In the genomic region with DNA sequence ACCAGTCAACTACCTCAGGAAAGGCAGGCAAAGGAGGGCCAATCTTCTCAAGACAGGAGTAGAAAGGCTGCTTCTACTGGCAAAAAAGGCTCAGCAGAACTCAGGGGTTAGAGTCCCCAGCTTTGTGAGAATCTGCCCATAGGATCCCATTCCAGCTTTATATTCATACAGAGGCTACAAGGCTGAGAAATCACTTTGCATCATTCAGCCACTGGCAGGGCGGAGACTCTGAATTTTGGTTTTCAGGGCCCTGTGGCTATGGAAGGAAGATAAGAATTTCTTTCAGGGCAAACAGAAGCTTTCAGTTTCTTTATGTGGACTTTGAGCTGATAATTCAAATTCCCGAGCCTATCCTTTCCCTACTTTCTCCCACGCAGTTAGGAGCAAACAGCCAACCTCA, we compare ENCODE assay signal across 10 cellular contexts.
DNase-seq lines count a peak whose midpoint lies in the region; ATAC-seq and TF ChIP-seq lines count a peak whose summit lies in the region.
"Had no signal": no experiment of that assay in that cellular context is flagged by ENCODE, and none has a peak within 500 bp of the region (broad histone marks: within the 10 kb centered on the region; RNA-seq: fewer than 3 reads in every experiment).

No MANE protein-coding gene starts in this region.

- TF ChIP-seq EP300 in suprapubic skin (IDR thresholded peaks at IDR 0.05): no peak

- ATAC-seq in GM18867 (IDR thresholded peaks at IDR 0.05; ENCODE audit: unreplicated experiment): peak; percentile 33
- peak; percentile 18 for ATAC-seq in HG02571 (IDR thresholded peaks at IDR 0.05; ENCODE audit: unreplicated experiment)
- peak in 1 of 2 donors; percentile 37 for ATAC-seq in naive B cell (ENCODE audit: low read depth in 2 of 2)

- no peaks in the 10 kb centered on the region for H3K27me3 Mint-ChIP-seq in naive B cell

- peak overlapping the region; percentile 59 for H3K4me2 ChIP-seq in OCI-LY7 (ENCODE audit: low read length)

- peak overlapping the region; percentile 66 to 95 (median 90) for H3K27ac Mint-ChIP-seq in naive B cell

- TSS peak; percentile 98 for BruUV-seq in OCI-LY7 (replicated peaks; lab: Mats Ljungman, UMichigan)

- no peaks in the 10 kb centered on the region for H3K79me2 ChIP-seq in OCI-LY7 (ENCODE audit: insufficient read depth, low read depth, low read length)

- WGBS in suprapubic skin: 68% methylated on average over 3 of the region's 3 CpGs

- H3K4me3 Mint-ChIP-seq in naive B cell: peak overlapping the region in 6 of 8 donors; percentile 52 to 83 (median 60)

- H2AFZ ChIP-seq in OCI-LY7 (ENCODE audit: low read length): peak overlapping the region; percentile 55; the same call in 1 of the 2 replicates

- peak; percentile 57 for DNase-seq in OCI-LY7 (ENCODE audit: low spot score)
- no peak for DNase-seq in naive B cell
- no peak for DNase-seq in dedifferentiated amniotic fluid mesenchymal stem cell (ENCODE audit: extremely low spot score)
- DNase-seq in germinal center (ENCODE audit: low spot score): no peak
- DNase-seq in suprapubic skin (ENCODE audit: low spot score in 2 of 2): no peak
- no peak for DNase-seq in HEK293T (ENCODE audit: extremely low spot score)
- DNase-seq: caudate nucleus, WERI-Rb-1 had no signal

- CTCF ChIA-PET in OCI-LY7 (lab: Charles Lee; ENCODE audit: unreplicated experiment): interaction anchor here (1.0 kb wide), 1 partner anchor 1144 kb away, joined by 4 read pairs; no protein-coding TSS in a partner anchor
- CTCF ChIA-PET in HEK293T (lab: Yijun Ruan, JAX): no interaction called here

- POLR2A ChIA-PET in OCI-LY7 (lab: Charles Lee): interaction anchor here (0.6 to 1.7 kb wide), 6 partner anchors 11 to 1060 kb away, joined by 3 to 13 read pairs (median 5); no protein-coding TSS in a partner anchor
- POLR2A ChIA-PET in HEK293T (lab: Yijun Ruan, JAX): no interaction called here

- no peaks in the 10 kb centered on the region for H3K27me3 ChIP-seq in suprapubic skin

- peaks cover 70% of the 10 kb centered on the region for H3K9me3 ChIP-seq in OCI-LY7 (ENCODE audit: low read length)
- no peaks in the 10 kb centered on the region for H3K9me3 ChIP-seq in suprapubic skin

- TF ChIP-seq POLR2A in suprapubic skin (IDR thresholded peaks at IDR 0.05): no peak

- H3K36me3 ChIP-seq in OCI-LY7 (ENCODE audit: insufficient read depth, low read length): peaks cover 74% of the 10 kb centered on the region
- H3K36me3 ChIP-seq in suprapubic skin: no peaks in the 10 kb centered on the region
- H3K36me3 ChIP-seq: WERI-Rb-1 had no signal

- no peaks in the 10 kb centered on the region for H4K20me1 ChIP-seq in OCI-LY7 (ENCODE audit: insufficient read depth, low read length)

- H3K9me3 Mint-ChIP-seq in naive B cell: peaks cover 4 to 29% (median 19%) of the 10 kb centered on the region in 7 donors

- H3K27ac ChIP-seq in OCI-LY7 (ENCODE audit: low read depth, low read length, poor library complexity, severe bottlenecking) (peak overlapping the region; percentile 100), suprapubic skin (no peak overlapping the region)
- H3K27ac ChIP-seq: WERI-Rb-1 had no signal

- H3K9me2 ChIP-seq in OCI-LY7 (ENCODE audit: insufficient read depth, low read length): no peaks in the 10 kb centered on the region

- H3K4me1 ChIP-seq in OCI-LY7 (ENCODE audit: insufficient read depth, low read length, poor library complexity, severe bottlenecking) (peaks cover 42% of the 10 kb centered on the region), suprapubic skin (no peaks in the 10 kb centered on the region)

- no peak for TF ChIP-seq CTCF in OCI-LY7 (conservative IDR thresholded peaks at IDR 0.05; ENCODE audit: low read length)
- no peak for TF ChIP-seq CTCF in suprapubic skin (IDR thresholded peaks at IDR 0.05)

- peak overlapping the region; percentile 35 for H3K4me3 ChIP-seq in OCI-LY7 (ENCODE audit: low read depth, low read length, poor library complexity, severe bottlenecking)
- H3K4me3 ChIP-seq in suprapubic skin: no peak overlapping the region

- intact Hi-C loops in OCI-LY7 (cut with micrococcal nuclease; ENCODE audit: unreplicated experiment): loop anchor here (1.0 to 10.0 kb wide), 7 partner anchors 74 to 1021 kb away; partner anchors contain the start of gene CASK

- H3K36me3 Mint-ChIP-seq in naive B cell: peaks cover 14 to 23% of the 10 kb centered on the region in 2 donors

- H3K4me1 Mint-ChIP-seq in naive B cell: peaks cover 49 to 74% (median 68%) of the 10 kb centered on the region in 3 donors

TF ChIP-seq in HEK293T, 16 proteins besides CTCF, POLR2A, EP300 and RAD21:
- TF ChIP-seq LEF1 (IDR thresholded peaks at IDR 0.05; ENCODE audit: borderline replicate concordance): no peak
- TF ChIP-seq PKNOX1 (IDR thresholded peaks at IDR 0.05): no peak
- TF ChIP-seq SUZ12 (IDR thresholded peaks at IDR 0.05): no peak
- no peak for TF ChIP-seq L3MBTL2 (conservative IDR thresholded peaks at IDR 0.05)
- TF ChIP-seq BHLHE40 (IDR thresholded peaks at IDR 0.05; ENCODE audit: borderline replicate concordance): no peak
- TF ChIP-seq HDGF (IDR thresholded peaks at IDR 0.05; ENCODE audit: borderline replicate concordance): no peak
- no peak for TF ChIP-seq FOXA1 (IDR thresholded peaks at IDR 0.05)
- TF ChIP-seq NFRKB (IDR thresholded peaks at IDR 0.05): no peak
